ENCODE assay signal across 8 cellular contexts in genomic region chr5:177552839-177553455, GRCh38. TPM values are rescaled to one million over a fixed set of nuclear protein-coding genes. Genes with fewer than 3 reads are reported as not detected.
A peak's percentile ranks its signal among the peaks of the same experiment; 100 is the strongest.
DNase-seq lines count a peak whose midpoint lies in the region; ATAC-seq lines count a peak whose summit lies in the region.

No MANE protein-coding gene starts in this region.

- peak overlapping the region in 5 of 6 donors; percentile 1 to 72 (median 28) for H3K27ac Mint-ChIP-seq in naive B cell

- H3K27me3 Mint-ChIP-seq in naive B cell = no peaks in the 10 kb centered on the region

- H3K9me3 Mint-ChIP-seq in naive B cell = no peaks in the 10 kb centered on the region

- peak overlapping the region; percentile 78 to 94 (median 86) for H3K4me3 Mint-ChIP-seq in naive B cell

- no peak for ATAC-seq in naive B cell (ENCODE audit: low read depth in 2 of 2)
- no peak for ATAC-seq in HG02970 (IDR thresholded peaks at IDR 0.05; ENCODE audit: low FRiP score, unreplicated experiment)

- no peaks in the 10 kb centered on the region for H3K9me2 ChIP-seq in Karpas-422 (replicated peaks; ENCODE audit: insufficient read depth, low read length)

- H3K4me3 ChIP-seq in Karpas-422 (ENCODE audit: low read length) = peak overlapping the region; percentile 92
- peak overlapping the region; percentile 79 to 82 for H3K4me3 ChIP-seq in duodenal mucosa (ENCODE audit: low read depth in 1 of 2, low read length in 2 of 2)

- H2AFZ ChIP-seq in Karpas-422 (ENCODE audit: low read length) = no peak overlapping the region

- H3K4me1 Mint-ChIP-seq in naive B cell = peaks cover 34 to 51% (median 43%) of the 10 kb centered on the region in 3 donors

- H3K36me3 ChIP-seq in Karpas-422 (ENCODE audit: insufficient read depth, low read length) (peaks cover 13% of the 10 kb centered on the region; the same call in 1 of the 2 replicates), duodenal mucosa (ENCODE audit: control insufficient read depth in 1 of 2, insufficient read depth in 2 of 2, low read length in 2 of 2) (peaks cover 0 to 15% of the 10 kb centered on the region in 2 donors)

- H3K9ac ChIP-seq in Karpas-422 (ENCODE audit: low read length) (peak overlapping the region; percentile 94), duodenal mucosa (ENCODE audit: low read depth in 1 of 2, low read length in 2 of 2) (peak overlapping the region; percentile 62 to 72)

- peak; percentile 60 for DNase-seq in AG20443 (ENCODE audit: low spot score)
- no peak for DNase-seq in Karpas-422
- no peak for DNase-seq in naive B cell
- DNase-seq in stimulated activated naive CD4-positive, alpha-beta T cell treated with Interleukin-2 at 50 U/mL for 16 hours (lab: John Stamatoyannopoulos, UW) = no peak
- no peak for DNase-seq in NCI-H128 (lab: John Stamatoyannopoulos, UW; ENCODE audit: unreplicated experiment)
- no peak for DNase-seq in middle frontal gyrus (ENCODE audit: extremely low spot score, low spot score)

- H3K9me3 ChIP-seq in Karpas-422 (ENCODE audit: low read length) (no peaks in the 10 kb centered on the region), duodenal mucosa (ENCODE audit: control insufficient read depth in 1 of 2, low read length in 2 of 2) (no peaks in the 10 kb centered on the region)

- H3K4me1 ChIP-seq in Karpas-422 (ENCODE audit: low read length) (peaks cover 37% of the 10 kb centered on the region), duodenal mucosa (ENCODE audit: control insufficient read depth in 1 of 2, insufficient read depth in 2 of 2, low read length in 2 of 2) (peaks cover 30 to 31% of the 10 kb centered on the region in 2 donors)

- H3K27me3 ChIP-seq in Karpas-422 (ENCODE audit: low read length) (no peaks in the 10 kb centered on the region), duodenal mucosa (ENCODE audit: control insufficient read depth in 1 of 2, insufficient read depth in 2 of 2, low read length in 2 of 2) (no peaks in the 10 kb centered on the region)

- H3K36me3 Mint-ChIP-seq in naive B cell = no peaks in the 10 kb centered on the region

- H3K4me2 ChIP-seq in Karpas-422 (ENCODE audit: low read depth, low read length, poor library complexity, severe bottlenecking) = peak overlapping the region; percentile 93

- peaks cover 13% of the 10 kb centered on the region; the same call in 1 of the 2 replicates for H4K20me1 ChIP-seq in Karpas-422 (ENCODE audit: insufficient read depth, low read depth, low read length)

- H3K79me2 ChIP-seq in Karpas-422 (ENCODE audit: low read length) = peaks cover 58% of the 10 kb centered on the region

- no peak overlapping the region; the same call in 1 of the 2 replicates for H3K27ac ChIP-seq in Karpas-422 (ENCODE audit: low read length)
- H3K27ac ChIP-seq in duodenal mucosa (ENCODE audit: low read depth, low read length) = no peak overlapping the region

RNA-seq across cellular contexts. Expression of gene FAM193B, which starts 1.4 kb away (rescaled TPM):
- total RNA-seq in Karpas-422 (2014; rRNA removed; shearing (Covaris generic); ENCODE audit: low replicate concordance) = 48.3 and 59.6 TPM in 2 replicates
- 1 to 10 TPM; 2.9 to 6.8 (median 4.6) TPM for polyA plus RNA-seq in naive B cell (ENCODE audit: low read depth in 6 of 6)

RNA-seq across cellular contexts. Expression of gene DDX41, which starts 36.2 kb away (rescaled TPM):
- 104 and 195 TPM in 2 replicates for total RNA-seq in Karpas-422 (2014; rRNA removed; shearing (Covaris generic); ENCODE audit: low replicate concordance)
- 10 to 100 TPM; 25.8 to 72.8 (median 43.0) TPM for polyA plus RNA-seq in naive B cell (ENCODE audit: low read depth in 6 of 6)

RNA-seq across cellular contexts. Expression of gene TMED9, which starts 39.1 kb away (rescaled TPM):
- 33.2 and 69.3 TPM in 2 replicates for total RNA-seq in Karpas-422 (2014; rRNA removed; shearing (Covaris generic); ENCODE audit: low replicate concordance)
- polyA plus RNA-seq in naive B cell (ENCODE audit: low read depth in 6 of 6) = 100 to 1,000 TPM in 3 of 6 donors, 10 to 100 TPM in 3; 86.8 to 108 (median 99.4) TPM

RNA-seq across cellular contexts. Expression of gene DOK3, which starts 43.3 kb away (rescaled TPM):
- total RNA-seq in Karpas-422 (2014; rRNA removed; shearing (Covaris generic); ENCODE audit: low replicate concordance) = 138 and 188 TPM in 2 replicates
- 10 to 100 TPM; 12.7 to 47.7 (median 38.1) TPM for polyA plus RNA-seq in naive B cell (ENCODE audit: low read depth in 6 of 6)

RNA-seq across cellular contexts. Expression of gene B4GALT7, which starts 47.0 kb away (rescaled TPM):
- total RNA-seq in Karpas-422 (2014; rRNA removed; shearing (Covaris generic); ENCODE audit: low replicate concordance) = 24.8 and 42.2 TPM in 2 replicates
- polyA plus RNA-seq in naive B cell (ENCODE audit: low read depth in 6 of 6) = 10 to 100 TPM; 22.7 to 29.6 (median 27.5) TPM
